8 cellular contexts compared by ENCODE assay signal in the genomic region with DNA sequence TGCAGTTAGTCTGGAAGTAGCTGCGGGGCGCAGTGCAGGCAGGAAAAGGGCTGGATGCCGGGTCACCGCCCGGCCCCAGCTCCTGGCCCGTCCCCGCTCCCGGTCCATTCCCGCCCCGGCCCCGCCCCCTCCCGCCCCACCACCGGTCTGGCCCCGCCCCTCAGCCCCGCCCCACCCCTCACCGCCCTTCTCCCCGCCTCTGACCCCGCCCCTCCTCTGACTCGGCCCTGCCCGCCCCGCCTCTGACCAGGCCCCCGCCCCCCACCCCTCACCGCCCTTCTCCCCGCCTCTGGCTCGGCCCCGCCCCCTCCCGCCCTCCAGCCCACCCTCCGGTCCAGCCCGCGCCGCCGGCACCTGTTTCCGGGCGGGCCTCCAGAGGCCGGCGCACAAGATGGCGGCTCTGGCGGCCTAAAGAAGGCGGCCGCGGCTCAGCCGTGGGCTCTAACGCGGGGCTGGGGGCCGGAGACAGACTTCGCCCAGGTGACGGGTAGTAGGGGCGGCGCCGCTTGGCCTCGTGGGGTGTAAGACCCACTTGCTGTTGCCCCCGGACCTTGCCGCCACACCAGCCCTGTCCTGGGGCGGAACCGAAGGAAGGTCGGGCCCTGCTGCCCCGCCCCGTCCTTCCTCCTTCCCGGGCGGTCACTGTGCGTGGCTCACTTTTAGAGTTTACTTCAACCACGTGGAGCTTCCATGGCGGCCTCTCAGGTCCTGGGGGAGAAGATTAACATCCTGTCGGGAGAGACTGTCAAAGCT. TPM values are rescaled to one million over a fixed set of nuclear protein-coding genes. Genes with fewer than 3 reads are reported as not detected.
DNase-seq lines count a peak whose midpoint lies in the region; ATAC-seq and TF ChIP-seq lines count a peak whose summit lies in the region.

A gene with protein sequence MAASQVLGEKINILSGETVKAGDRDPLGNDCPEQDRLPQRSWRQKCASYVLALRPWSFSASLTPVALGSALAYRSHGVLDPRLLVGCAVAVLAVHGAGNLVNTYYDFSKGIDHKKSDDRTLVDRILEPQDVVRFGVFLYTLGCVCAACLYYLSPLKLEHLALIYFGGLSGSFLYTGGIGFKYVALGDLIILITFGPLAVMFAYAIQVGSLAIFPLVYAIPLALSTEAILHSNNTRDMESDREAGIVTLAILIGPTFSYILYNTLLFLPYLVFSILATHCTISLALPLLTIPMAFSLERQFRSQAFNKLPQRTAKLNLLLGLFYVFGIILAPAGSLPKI (plus strand): TSS at position 357 of the 753 bp plus-strand sequence. CDS start 334 bp downstream, at position 691.

- H3K9ac ChIP-seq in SU-DHL-6 (ENCODE audit: low read length): peak within 1 kb of the TSS; percentile 81
- peak within 1 kb of the TSS; percentile 67 for H3K9ac ChIP-seq in parathyroid adenoma

- no peaks in the 10 kb centered on the region for H3K4me1 ChIP-seq in parathyroid adenoma
- H3K4me1 ChIP-seq in tibial artery: peaks cover 0 to 34% (median 25%) of the 10 kb centered on the region in 4 donors

- intact Hi-C loops in Right ventricle myocardium inferior (cut with DNase I) (loop anchor here (1.0 kb wide), 1 partner anchor 11 kb away; a partner anchor contains a TSS), tibial artery (cut with DNase I; ENCODE audit: low total_unique reads) (no loop called here)

- no peaks in the 10 kb centered on the region for H3K27me3 Mint-ChIP-seq in activated naive CD8-positive, alpha-beta T cell treated with anti-CD3 and anti-CD28 coated beads for 36 hours

- H3K9me3 ChIP-seq in SU-DHL-6 (ENCODE audit: insufficient read depth, low read length): no peaks in the 10 kb centered on the region
- no peaks in the 10 kb centered on the region for H3K9me3 ChIP-seq in parathyroid adenoma (ENCODE audit: control insufficient read depth, low read length)
- H3K9me3 ChIP-seq in tibial artery: no peaks in the 10 kb centered on the region

- no peaks in the 10 kb centered on the region for H3K9me3 Mint-ChIP-seq in activated naive CD8-positive, alpha-beta T cell treated with anti-CD3 and anti-CD28 coated beads for 36 hours

- peak; percentile 47 for DNase-seq in GM12864 (ENCODE audit: low read depth)
- DNase-seq in NB4 (ENCODE audit: low read depth): peak; percentile 90
- peak; percentile 85 for DNase-seq in activated naive CD8-positive, alpha-beta T cell treated with anti-CD3 and anti-CD28 coated beads for 36 hours
- peak; percentile 93 for DNase-seq in Right ventricle myocardium inferior (ENCODE audit: missing footprints)
- peak; percentile 77 to 89 for DNase-seq in tibial artery

- H3K4me1 Mint-ChIP-seq in activated naive CD8-positive, alpha-beta T cell treated with anti-CD3 and anti-CD28 coated beads for 36 hours: peaks cover 22% of the 10 kb centered on the region

- peak within 1 kb of the TSS; percentile 95 for H3K27ac Mint-ChIP-seq in activated naive CD8-positive, alpha-beta T cell treated with anti-CD3 and anti-CD28 coated beads for 36 hours

- H3K27ac ChIP-seq in SU-DHL-6 (ENCODE audit: low read depth, low read length): peak within 1 kb of the TSS; percentile 74
- H3K27ac ChIP-seq in parathyroid adenoma: peak within 1 kb of the TSS; percentile 86
- peak within 1 kb of the TSS; percentile 92 to 98 for H3K27ac ChIP-seq in tibial artery

- H3F3A ChIP-seq in SU-DHL-6 (ENCODE audit: insufficient read depth): peaks cover 7% of the 10 kb centered on the region; the same call in 1 of the 2 replicates

- peak within 1 kb of the TSS; percentile 91 for H3K4me3 ChIP-seq in GM12864 (ENCODE audit: low read depth, low read length)
- H3K4me3 ChIP-seq in NB4 (ENCODE audit: low read depth, low read length): peak within 1 kb of the TSS; percentile 99
- peak within 1 kb of the TSS; percentile 87 for H3K4me3 ChIP-seq in SU-DHL-6 (ENCODE audit: insufficient read depth, low read length, poor library complexity, severe bottlenecking)
- H3K4me3 ChIP-seq in parathyroid adenoma (ENCODE audit: low read depth, low read length): peak within 1 kb of the TSS; percentile 89
- H3K4me3 ChIP-seq in tibial artery: peak within 1 kb of the TSS; percentile 72 to 92

- H3K27me3 ChIP-seq in SU-DHL-6 (ENCODE audit: low read length) (no peaks in the 10 kb centered on the region), parathyroid adenoma (ENCODE audit: control insufficient read depth, insufficient read depth, low read length) (no peaks in the 10 kb centered on the region), tibial artery (no peaks in the 10 kb centered on the region)

- H3K79me2 ChIP-seq in SU-DHL-6 (ENCODE audit: insufficient read depth, low read length): peaks cover 35% of the 10 kb centered on the region
- peaks cover 4% of the 10 kb centered on the region for H3K79me2 ChIP-seq in parathyroid adenoma

- TF ChIP-seq CTCF in GM12864 (IDR thresholded peaks at IDR 0.05; ENCODE audit: low read depth, low read length, missing control alignments): no peak
- no peak for TF ChIP-seq CTCF in NB4 (IDR thresholded peaks at IDR 0.05; ENCODE audit: low read depth, low read length)
- no peak for TF ChIP-seq CTCF in SU-DHL-6 (IDR thresholded peaks at IDR 0.05; ENCODE audit: insufficient read depth, low read length, poor library complexity, severe bottlenecking)
- no peak for TF ChIP-seq CTCF in parathyroid adenoma (IDR thresholded peaks at IDR 0.05)
- TF ChIP-seq CTCF in tibial artery (IDR thresholded peaks at IDR 0.05): no peak

- no peaks in the 10 kb centered on the region for H4K20me1 ChIP-seq in SU-DHL-6 (ENCODE audit: low read depth, low read length)

- peak; percentile 64 for TF ChIP-seq POLR2A in NB4 (IDR thresholded peaks at IDR 0.05; ENCODE audit: extremely low read depth, insufficient read length)

- H3K36me3 Mint-ChIP-seq in activated naive CD8-positive, alpha-beta T cell treated with anti-CD3 and anti-CD28 coated beads for 36 hours: peaks cover 28% of the 10 kb centered on the region

- peak within 1 kb of the TSS; percentile 90 for H2AFZ ChIP-seq in SU-DHL-6 (ENCODE audit: low read depth, low read length, severe bottlenecking)
- peak within 1 kb of the TSS; percentile 93 for H2AFZ ChIP-seq in parathyroid adenoma

- peak within 1 kb of the TSS; percentile 80 for H3K4me2 ChIP-seq in SU-DHL-6 (ENCODE audit: low read depth, low read length, poor library complexity, severe bottlenecking)
- peak within 1 kb of the TSS; percentile 73 for H3K4me2 ChIP-seq in parathyroid adenoma (ENCODE audit: low read length)

- ATAC-seq in HG02571 (IDR thresholded peaks at IDR 0.05; ENCODE audit: unreplicated experiment): peak; percentile 84
- peak; percentile 94 for ATAC-seq in Right ventricle myocardium inferior

- H3K36me3 ChIP-seq in SU-DHL-6 (ENCODE audit: low read length) (no peaks in the 10 kb centered on the region), parathyroid adenoma (ENCODE audit: control insufficient read depth, insufficient read depth, low read length) (no peaks in the 10 kb centered on the region), tibial artery (peaks cover 4 to 9% (median 7%) of the 10 kb centered on the region in 3 donors)

- no peaks in the 10 kb centered on the region for H3K9me2 ChIP-seq in SU-DHL-6 (replicated peaks; ENCODE audit: insufficient read depth, low read length)

- H3K4me3 Mint-ChIP-seq in activated naive CD8-positive, alpha-beta T cell treated with anti-CD3 and anti-CD28 coated beads for 36 hours: peak within 1 kb of the TSS; percentile 98

RNA-seq across cellular contexts. Expression of the gene that starts here (rescaled TPM):
- 10 to 100 TPM; 39.1 to 41.4 TPM for total RNA-seq in activated naive CD8-positive, alpha-beta T cell treated with anti-CD3 and anti-CD28 coated beads for 36 hours
- total RNA-seq in Right ventricle myocardium inferior: 11.2 TPM

Comparison
In these comparisons a context has a peak if more than half of its experiments do, and no peak if none do; other contexts are left out.
1. Peak in every context shown above with its lines: DNase-seq, ATAC-seq, H3K4me3 ChIP-seq and H3K27ac ChIP-seq.